Comparison of ENCODE assay signal across 8 cellular contexts in genomic region chr10:116742367-116743265, GRCh38. TPM values are rescaled to one million over a fixed set of nuclear protein-coding genes. Genes with fewer than 3 reads are reported as not detected.
DNase-seq lines count a peak whose midpoint lies in the region; ATAC-seq, FAIRE-seq and TF ChIP-seq lines count a peak whose summit lies in the region.

TSS of gene HSPA12A (minus strand) at chr10:116742566. CDS start at chr10:116742469, 97 bp downstream.

- TF ChIP-seq EP300 in Ishikawa (IDR thresholded peaks at IDR 0.05; ENCODE audit: borderline replicate concordance): peak; percentile 22; the same call in 1 of the 2 replicates

- no peaks in the 10 kb centered on the region for H3K36me3 ChIP-seq in kidney (ENCODE audit: control insufficient read depth in 1 of 2, insufficient read depth in 2 of 2, low read length in 2 of 2)
- no peaks in the 10 kb centered on the region for H3K36me3 ChIP-seq in small intestine (ENCODE audit: control insufficient read depth in 2 of 2, insufficient read depth in 2 of 2, low read length in 2 of 2)

- H3K9me3 ChIP-seq in kidney (ENCODE audit: control insufficient read depth in 1 of 2, low read length in 2 of 2) (no peaks in the 10 kb centered on the region), small intestine (ENCODE audit: control insufficient read depth, low read depth) (no peaks in the 10 kb centered on the region)

- peak; percentile 92 for ATAC-seq in GM21737 (IDR thresholded peaks at IDR 0.05; ENCODE audit: unreplicated experiment)

- peaks cover 5 to 8% of the 10 kb centered on the region in 2 donors for H3K27me3 ChIP-seq in small intestine (ENCODE audit: control insufficient read depth in 2 of 2, insufficient read depth in 2 of 2, low read length in 2 of 2)

- whole genome bisulfite sequencing in small intestine, 3 donors: 0 to 1% (median 0%) methylated on average over 48 to 114 of the region's 114 CpGs

- no peaks in the 10 kb centered on the region for H3K27me3 Mint-ChIP-seq in chondrocyte (ENCODE audit: low read depth)

- peak within 1 kb of the TSS; percentile 37 to 61 for H3K9ac ChIP-seq in kidney (ENCODE audit: low read length in 2 of 2)

- no peaks in the 10 kb centered on the region for H3K9me3 Mint-ChIP-seq in chondrocyte (ENCODE audit: low read depth)

- H3K4me3 ChIP-seq in WI38 (ENCODE audit: low read depth, low read length) (peak within 1 kb of the TSS; percentile 79), kidney (ENCODE audit: low read length in 2 of 2) (peak within 1 kb of the TSS; percentile 50 to 72), small intestine (ENCODE audit: low read depth in 1 of 2, low read length in 2 of 2) (peak within 1 kb of the TSS; percentile 46 to 58)

- peak within 1 kb of the TSS; percentile 73 for H3K4me3 Mint-ChIP-seq in chondrocyte (ENCODE audit: unreplicated experiment)

- TF ChIP-seq CTCF in WI38 (IDR thresholded peaks at IDR 0.05; ENCODE audit: low read depth, low read length) (no peak), chondrocyte (IDR thresholded peaks at IDR 0.05) (peak; percentile 15), kidney (IDR thresholded peaks at IDR 0.05; ENCODE audit: borderline replicate concordance, extremely low read depth, insufficient read depth) (no peak)

- no peak for TF ChIP-seq RAD21 in Ishikawa (IDR thresholded peaks at IDR 0.05; ENCODE audit: low read depth)

- peaks cover 6 to 8% of the 10 kb centered on the region in 2 donors for H3K4me1 ChIP-seq in kidney (ENCODE audit: control insufficient read depth in 1 of 2, insufficient read depth in 1 of 2, low read depth in 1 of 2, low read length in 2 of 2)
- H3K4me1 ChIP-seq in small intestine (ENCODE audit: control insufficient read depth in 2 of 2, insufficient read depth in 1 of 2, low read depth in 1 of 2, low read length in 1 of 2): no peaks in the 10 kb centered on the region

- peak within 1 kb of the TSS; percentile 86 to 88 for H3K27ac ChIP-seq in kidney (ENCODE audit: low read depth in 2 of 2, low read length in 2 of 2)
- peak within 1 kb of the TSS in 1 of 2 donors; percentile 77 for H3K27ac ChIP-seq in small intestine (ENCODE audit: low read depth in 1 of 2, low read length in 1 of 2)

- H3K27ac Mint-ChIP-seq in chondrocyte (ENCODE audit: unreplicated experiment): peak within 1 kb of the TSS; percentile 69

- intact Hi-C loops in kidney (cut with DNase I): no loop called here

- DNase-seq in GM04503 (ENCODE audit: low read depth): peak; percentile 44
- no peak for DNase-seq in chondrocyte (ENCODE audit: low spot score)
- peak; percentile 93 for DNase-seq in kidney
- peak; percentile 72 for DNase-seq in small intestine
- DNase-seq in cortex of kidney (lab: John Stamatoyannopoulos, UW): no peak

- H3K4me1 Mint-ChIP-seq in chondrocyte (ENCODE audit: low read depth): peaks cover 5% of the 10 kb centered on the region

- no peak for FAIRE-seq in kidney (lab: Jason Lieb, UNC)
- FAIRE-seq in small intestine (lab: Jason Lieb, UNC): no peak

- no peaks in the 10 kb centered on the region for H3K36me3 Mint-ChIP-seq in chondrocyte (ENCODE audit: low read depth)

TF ChIP-seq in Ishikawa, 13 proteins besides CTCF, POLR2A, EP300 and RAD21:
- TF ChIP-seq EGR1 (IDR thresholded peaks at IDR 0.05) (peak; percentile 35; the same call in 1 of the 2 replicates), TCF12 (IDR thresholded peaks at IDR 0.05; ENCODE audit: low read depth) (no peak; the same call in 1 of the 2 replicates), ZBTB7A (IDR thresholded peaks at IDR 0.05; ENCODE audit: low read depth) (peak; percentile 59; the same call in 1 of the 2 replicates), TEAD4 (IDR thresholded peaks at IDR 0.05) (no peak), TAF1 (IDR thresholded peaks at IDR 0.05; ENCODE audit: low read depth) (peak; percentile 32; the same call in 1 of the 2 replicates)

RNA-seq across cellular contexts. Expression of gene HSPA12A, which starts in this region (rescaled TPM):
- total RNA-seq in chondrocyte: 5.8 to 9.7 TPM (median 6.9 TPM) in 3 replicates
- 33.5 TPM for total RNA-seq in kidney
- polyA plus RNA-seq in kidney (ENCODE audit: insufficient read depth, low read depth, low replicate concordance): 18.9 TPM
- 1 to 10 TPM in 2 of 3 donors, under 1 TPM in 1; 0.54 to 2.6 (median 1.8) TPM for polyA plus RNA-seq in small intestine

Comparison
In these comparisons a context has a peak if more than half of its experiments do, and no peak if none do; other contexts are left out.
1. DNase-seq: peak in GM04503 (single experiment), kidney (single experiment) and small intestine (single experiment); none in chondrocyte (single experiment) and cortex of kidney (single experiment).
2. Peak in every context shown above with its lines, with median percentiles within 50 percentile points of each other: H3K4me3 ChIP-seq.